ENCODE assay signal across 10 cellular contexts in genomic region chr13:32165791-32166190, GRCh38.
DNase-seq lines count a peak whose midpoint lies in the region; ATAC-seq and TF ChIP-seq lines count a peak whose summit lies in the region.
"Had no signal": no experiment of that assay in that cellular context is flagged by ENCODE, and none has a peak within 500 bp of the region (broad histone marks: within the 10 kb centered on the region; RNA-seq: fewer than 3 reads in every experiment).

No MANE protein-coding gene starts in this region.

- ATAC-seq in foreskin keratinocyte: peak; percentile 77
- no peak for ATAC-seq in activated T-cell treated with anti-CD3 and anti-CD28 coated beads, Interleukin-2, amount 50 U/mL, for 72 hours (replicated peaks in 1 of 2)
- ATAC-seq in stimulated activated effector memory CD8-positive, alpha-beta T cell treated with anti-CD3 and anti-CD28 coated beads, Interleukin-12 subunit alpha, Interleukin-12 subunit beta, amount 100 ng/mL, for 72 hours: no peak
- ATAC-seq in effector memory CD8-positive, alpha-beta T cell (replicated peaks): no peak
- ATAC-seq: naive thymus-derived CD4-positive, alpha-beta T cell had no signal

- H3K36me3 ChIP-seq in neuronal stem cell (replicated peaks in 1 of 2; ENCODE audit: control insufficient read depth in 2 of 2, insufficient read depth in 2 of 2, low read length in 2 of 2): peaks cover 0 to 2% of the 10 kb centered on the region in 2 donors
- H3K36me3 ChIP-seq: BLaER1 had no signal

- no peaks in the 10 kb centered on the region for H3K9me3 ChIP-seq in neuronal stem cell (replicated peaks in 1 of 2; ENCODE audit: control insufficient read depth in 2 of 2, insufficient read depth in 1 of 2, low read depth in 1 of 2, low read length in 2 of 2)
- H3K9me3 ChIP-seq: BLaER1 had no signal

- no peaks in the 10 kb centered on the region for H3K79me1 ChIP-seq in neuronal stem cell (ENCODE audit: low read depth, low read length)

- H2BK12ac ChIP-seq in neuronal stem cell (ENCODE audit: low read length): no peak overlapping the region

- WGBS in neuronal stem cell (ENCODE audit: extremely low coverage in 2 of 2, insufficient read length in 2 of 2, insufficient replicate concordance in 1 of 2), 2 donors: no CpG with 5 or more reads among the region's 5 CpGs

- in situ Hi-C loops in SK-MEL-5 (cut with HindIII; ENCODE audit: low pct_unique_long_range_greater_than_20kb, low sequenced_read_pairs): no loop called here

- H3K4me3 ChIP-seq in neuronal stem cell (ENCODE audit: low read length in 2 of 2): peak overlapping the region in 1 of 2 donors; percentile 47
- H3K4me3 ChIP-seq: BLaER1 had no signal

- H2BK5ac ChIP-seq in neuronal stem cell (ENCODE audit: low read length): no peak overlapping the region

- peak overlapping the region; percentile 43 for H2AFZ ChIP-seq in neuronal stem cell (ENCODE audit: low read length)

- TF ChIP-seq CTCF in foreskin keratinocyte (conservative IDR thresholded peaks at IDR 0.05): no peak

- no peak overlapping the region for H3K18ac ChIP-seq in neuronal stem cell (ENCODE audit: low read length)

- peak; percentile 33 for DNase-seq in DMS79 treated with DMSO at 0.1 percent for 48 hours (lab: John Stamatoyannopoulos, UW)
- DNase-seq in SK-MEL-5 (ENCODE audit: low read depth, low spot score): peak; percentile 69
- peak; percentile 52 to 74 for DNase-seq in foreskin keratinocyte
- no peak for DNase-seq in neuronal stem cell (ENCODE audit: low spot score)
- DNase-seq in NAMALWA (ENCODE audit: low spot score): no peak
- DNase-seq in activated T-cell treated with anti-CD3 and anti-CD28 coated beads, Interleukin-2, amount 50 U/mL, for 72 hours: no peak
- DNase-seq in stimulated activated effector memory CD8-positive, alpha-beta T cell treated with anti-CD3 and anti-CD28 coated beads, Interleukin-12 subunit alpha, Interleukin-12 subunit beta, amount 100 ng/mL, for 72 hours (ENCODE audit: low spot score in 2 of 2): no peak
- no peak for DNase-seq in effector memory CD8-positive, alpha-beta T cell
- DNase-seq: naive thymus-derived CD4-positive, alpha-beta T cell had no signal

- no peaks in the 10 kb centered on the region for H3K4me1 Mint-ChIP-seq in activated T-cell treated with anti-CD3 and anti-CD28 coated beads, Interleukin-2, amount 50 U/mL, for 72 hours (ENCODE audit: low read depth)
- no peaks in the 10 kb centered on the region for H3K4me1 Mint-ChIP-seq in stimulated activated effector memory CD8-positive, alpha-beta T cell treated with anti-CD3 and anti-CD28 coated beads, Interleukin-12 subunit alpha, Interleukin-12 subunit beta, amount 100 ng/mL, for 72 hours
- peaks cover 0 to 2% of the 10 kb centered on the region in 2 donors for H3K4me1 Mint-ChIP-seq in effector memory CD8-positive, alpha-beta T cell (ENCODE audit: low read depth in 2 of 2)

- H2BK15ac ChIP-seq in neuronal stem cell (ENCODE audit: low read length): no peak overlapping the region

- no peaks in the 10 kb centered on the region for H3K36me3 Mint-ChIP-seq in activated T-cell treated with anti-CD3 and anti-CD28 coated beads, Interleukin-2, amount 50 U/mL, for 72 hours (ENCODE audit: insufficient read depth in 2 of 2)
- H3K36me3 Mint-ChIP-seq in stimulated activated effector memory CD8-positive, alpha-beta T cell treated with anti-CD3 and anti-CD28 coated beads, Interleukin-12 subunit alpha, Interleukin-12 subunit beta, amount 100 ng/mL, for 72 hours: no peaks in the 10 kb centered on the region
- peaks cover 9% of the 10 kb centered on the region for H3K36me3 Mint-ChIP-seq in effector memory CD8-positive, alpha-beta T cell (ENCODE audit: insufficient read depth)

- no peak overlapping the region for H3K9ac ChIP-seq in neuronal stem cell (ENCODE audit: low read depth, low read length, poor library complexity)
- H3K9ac ChIP-seq: BLaER1 had no signal

- no peak overlapping the region for H3K14ac ChIP-seq in neuronal stem cell (ENCODE audit: low read length)

- H3K27me3 Mint-ChIP-seq in activated T-cell treated with anti-CD3 and anti-CD28 coated beads, Interleukin-2, amount 50 U/mL, for 72 hours (ENCODE audit: low read depth): no peaks in the 10 kb centered on the region
- H3K27me3 Mint-ChIP-seq in effector memory CD8-positive, alpha-beta T cell: no peaks in the 10 kb centered on the region
- H3K27me3 Mint-ChIP-seq: naive thymus-derived CD4-positive, alpha-beta T cell had no signal

- no peak overlapping the region for H2AK5ac ChIP-seq in neuronal stem cell (ENCODE audit: low read depth, low read length)

- no peaks in the 10 kb centered on the region for H3K9me3 Mint-ChIP-seq in activated T-cell treated with anti-CD3 and anti-CD28 coated beads, Interleukin-2, amount 50 U/mL, for 72 hours
- H3K9me3 Mint-ChIP-seq in stimulated activated effector memory CD8-positive, alpha-beta T cell treated with anti-CD3 and anti-CD28 coated beads, Interleukin-12 subunit alpha, Interleukin-12 subunit beta, amount 100 ng/mL, for 72 hours: no peaks in the 10 kb centered on the region
- H3K9me3 Mint-ChIP-seq in effector memory CD8-positive, alpha-beta T cell: no peaks in the 10 kb centered on the region
- H3K9me3 Mint-ChIP-seq: naive thymus-derived CD4-positive, alpha-beta T cell had no signal

- no peak overlapping the region for H3K4me3 Mint-ChIP-seq in activated T-cell treated with anti-CD3 and anti-CD28 coated beads, Interleukin-2, amount 50 U/mL, for 72 hours
- no peak overlapping the region for H3K4me3 Mint-ChIP-seq in stimulated activated effector memory CD8-positive, alpha-beta T cell treated with anti-CD3 and anti-CD28 coated beads, Interleukin-12 subunit alpha, Interleukin-12 subunit beta, amount 100 ng/mL, for 72 hours
- no peak overlapping the region for H3K4me3 Mint-ChIP-seq in effector memory CD8-positive, alpha-beta T cell
- H3K4me3 Mint-ChIP-seq: naive thymus-derived CD4-positive, alpha-beta T cell had no signal

- no peak overlapping the region for H4K8ac ChIP-seq in neuronal stem cell (ENCODE audit: low read depth, low read length)

- no peak overlapping the region for H2BK120ac ChIP-seq in neuronal stem cell (ENCODE audit: low read depth, low read length)

- H3K27me3 ChIP-seq in foreskin keratinocyte (no peaks in the 10 kb centered on the region), neuronal stem cell (ENCODE audit: control insufficient read depth in 3 of 3, insufficient read depth in 3 of 3, low read depth in 1 of 3, low read length in 3 of 3) (no peaks in the 10 kb centered on the region)
- H3K27me3 ChIP-seq: BLaER1 had no signal

- no peak overlapping the region for H4K91ac ChIP-seq in neuronal stem cell (ENCODE audit: low read depth, low read length, poor library complexity)

- H3K4ac ChIP-seq in neuronal stem cell (ENCODE audit: low read length): no peak overlapping the region

- H3K27ac ChIP-seq in foreskin keratinocyte (peak overlapping the region; percentile 2), neuronal stem cell (replicated peaks; ENCODE audit: low read length) (no peak overlapping the region)
- H3K27ac ChIP-seq: BLaER1 had no signal

- H3K23ac ChIP-seq in neuronal stem cell (ENCODE audit: low read depth, low read length, poor library complexity): no peak overlapping the region

- H3K4me1 ChIP-seq in foreskin keratinocyte: peaks cover 7% of the 10 kb centered on the region
- peaks cover 3 to 4% of the 10 kb centered on the region in 2 donors for H3K4me1 ChIP-seq in neuronal stem cell (ENCODE audit: control insufficient read depth in 2 of 2, insufficient read depth in 1 of 2, low read depth in 1 of 2, low read length in 2 of 2)
- H3K4me1 ChIP-seq: BLaER1 had no signal

- H3K27ac Mint-ChIP-seq in activated T-cell treated with anti-CD3 and anti-CD28 coated beads, Interleukin-2, amount 50 U/mL, for 72 hours: no peak overlapping the region
- H3K27ac Mint-ChIP-seq in stimulated activated effector memory CD8-positive, alpha-beta T cell treated with anti-CD3 and anti-CD28 coated beads, Interleukin-12 subunit alpha, Interleukin-12 subunit beta, amount 100 ng/mL, for 72 hours: no peak overlapping the region
- H3K27ac Mint-ChIP-seq in effector memory CD8-positive, alpha-beta T cell: no peak overlapping the region
- H3K27ac Mint-ChIP-seq: naive thymus-derived CD4-positive, alpha-beta T cell had no signal

- H3K4me2 ChIP-seq in neuronal stem cell (ENCODE audit: insufficient read depth, low read length, poor library complexity, severe bottlenecking): no peak overlapping the region
- H3K4me2 ChIP-seq: BLaER1 had no signal

Comparison
In these comparisons a context has a peak if more than half of its experiments do, and no peak if none do; other contexts are left out.
1. DNase-seq: peak in DMS79 treated with DMSO at 0.1 percent for 48 hours (single experiment), SK-MEL-5 (single experiment) and foreskin keratinocyte (2 of 2); none in neuronal stem cell (single experiment), NAMALWA (single experiment), activated T-cell treated with anti-CD3 and anti-CD28 coated beads, Interleukin-2, amount 50 U/mL, for 72 hours (0 of 2), stimulated activated effector memory CD8-positive, alpha-beta T cell treated with anti-CD3 and anti-CD28 coated beads, Interleukin-12 subunit alpha, Interleukin-12 subunit beta, amount 100 ng/mL, for 72 hours (0 of 2) and effector memory CD8-positive, alpha-beta T cell (0 of 3).